ENCODE assay signal across 8 cellular contexts in the genomic region with DNA sequence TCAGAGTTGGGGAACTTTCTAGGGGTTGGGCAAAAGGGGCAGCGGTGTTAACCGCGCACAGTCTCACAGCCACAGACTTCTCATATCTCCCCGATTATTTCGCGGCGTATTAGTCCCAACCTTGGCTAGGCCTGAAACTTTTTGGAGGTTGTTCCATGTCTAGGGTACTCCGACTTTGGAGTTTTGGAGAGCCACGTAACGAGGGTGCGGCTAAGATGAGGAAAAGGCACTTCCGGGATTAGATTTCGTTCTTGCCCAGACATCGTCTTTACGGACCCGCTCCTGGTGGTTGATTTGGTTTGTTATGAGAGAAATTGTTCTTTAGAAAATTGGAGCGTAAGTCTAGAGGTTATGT. TPM values are rescaled to one million over a fixed set of nuclear protein-coding genes. Genes with fewer than 3 reads are reported as not detected.
DNase-seq lines count a peak whose midpoint lies in the region; ATAC-seq and TF ChIP-seq lines count a peak whose summit lies in the region.

No MANE protein-coding gene starts in this region.

- TF ChIP-seq CTCF in OCI-LY1 (IDR thresholded peaks at IDR 0.05; ENCODE audit: low read length) (no peak), vagina (IDR thresholded peaks at IDR 0.05) (no peak)

- H3K27ac ChIP-seq in OCI-LY1 (ENCODE audit: low read depth, low read length, poor library complexity, severe bottlenecking): peak overlapping the region; percentile 39
- peak overlapping the region; percentile 34 for H3K27ac ChIP-seq in mesenchymal stem cell (ENCODE audit: low read length, poor library complexity, severe bottlenecking)
- H3K27ac ChIP-seq in vagina: peak overlapping the region; percentile 77

- no peak for TF ChIP-seq POLR2A in vagina (IDR thresholded peaks at IDR 0.05)

- H3K4me3 ChIP-seq in OCI-LY1 (ENCODE audit: low read depth, low read length, poor library complexity, severe bottlenecking) (peak overlapping the region; percentile 97), mesenchymal stem cell (ENCODE audit: insufficient read depth in 1 of 2, low read depth in 1 of 2, low read length in 2 of 2) (peak overlapping the region; percentile 83 to 89), vagina (peak overlapping the region; percentile 72 to 97)

- no peaks in the 10 kb centered on the region for H3K9me2 ChIP-seq in OCI-LY1 (ENCODE audit: low read depth, low read length)

- peaks cover 79% of the 10 kb centered on the region for H3K79me2 ChIP-seq in OCI-LY1 (ENCODE audit: insufficient read depth, low read length)

- H2AK5ac ChIP-seq in mesenchymal stem cell (ENCODE audit: low read length, severe bottlenecking): no peak overlapping the region

- H2AFZ ChIP-seq in OCI-LY1 (ENCODE audit: low read length): no peak overlapping the region
- H2AFZ ChIP-seq in mesenchymal stem cell (ENCODE audit: low read depth, low read length): peak overlapping the region; percentile 33

- H2BK12ac ChIP-seq in mesenchymal stem cell (ENCODE audit: low read length in 2 of 2): no peak overlapping the region

- peak overlapping the region; percentile 53 for H4K91ac ChIP-seq in mesenchymal stem cell (ENCODE audit: low read length)

- H3K18ac ChIP-seq in mesenchymal stem cell (ENCODE audit: low read depth in 1 of 2, low read length in 2 of 2): peak overlapping the region; percentile 37 to 81

- H2BK120ac ChIP-seq in mesenchymal stem cell (ENCODE audit: low read depth, low read length): peak overlapping the region; percentile 21

- H4K8ac ChIP-seq in mesenchymal stem cell (ENCODE audit: low read length): peak overlapping the region; percentile 89

- H3K79me1 ChIP-seq in mesenchymal stem cell (replicated peaks; ENCODE audit: low read length, poor library complexity, severe bottlenecking): no peaks in the 10 kb centered on the region

- peak overlapping the region in 1 of 2 experiments; percentile 83 for H3K23ac ChIP-seq in mesenchymal stem cell (ENCODE audit: low read length in 2 of 2)

- peak; percentile 10 to 11 for DNase-seq in activated CD4-positive, alpha-beta T cell treated with anti-CD3 and anti-CD28 coated beads for 4 hours
- no peak for DNase-seq in activated CD4-positive, alpha-beta T cell treated with anti-CD3 and anti-CD28 coated beads for 1 hour
- peak; percentile 28 for DNase-seq in central memory CD4-positive, alpha-beta T cell
- peak; percentile 68 for DNase-seq in mesenchymal stem cell
- no peak for DNase-seq in vagina (ENCODE audit: extremely low spot score in 2 of 2)
- DNase-seq in ecto neural progenitor cell (ENCODE audit: low spot score): no peak

- peak overlapping the region; percentile 74 for H2BK15ac ChIP-seq in mesenchymal stem cell (ENCODE audit: low read depth, poor library complexity, severe bottlenecking)

- no peaks in the 10 kb centered on the region; the same call in 1 of the 2 replicates for H4K20me1 ChIP-seq in OCI-LY1 (ENCODE audit: insufficient read depth, low read length)

- peak overlapping the region; percentile 95 for H3K4me2 ChIP-seq in OCI-LY1 (ENCODE audit: low read length)
- peak overlapping the region; percentile 87 for H3K4me2 ChIP-seq in mesenchymal stem cell (ENCODE audit: low read length, poor library complexity, severe bottlenecking)

- H3K4me1 ChIP-seq in OCI-LY1 (ENCODE audit: insufficient read depth, low read length, severe bottlenecking) (peaks cover 32% of the 10 kb centered on the region), mesenchymal stem cell (ENCODE audit: control insufficient read depth, insufficient read depth, low read depth, low read length) (peaks cover 7% of the 10 kb centered on the region), vagina (peaks cover 50% of the 10 kb centered on the region)

- 1% methylated on average over 17 of the region's 17 CpGs for WGBS in mesenchymal stem cell

- no peaks in the 10 kb centered on the region for H3F3A ChIP-seq in OCI-LY1 (ENCODE audit: insufficient read depth, low read length)

- H3K9me3 ChIP-seq in OCI-LY1 (ENCODE audit: low read length): no peaks in the 10 kb centered on the region
- H3K9me3 ChIP-seq in mesenchymal stem cell (ENCODE audit: control insufficient read depth, low read length): no peaks in the 10 kb centered on the region
- H3K9me3 ChIP-seq in vagina: no peaks in the 10 kb centered on the region

- no peak overlapping the region for H3K14ac ChIP-seq in mesenchymal stem cell (ENCODE audit: low read length in 2 of 2)

- peak overlapping the region; percentile 13 to 20 for H3K4ac ChIP-seq in mesenchymal stem cell (ENCODE audit: low read depth in 1 of 2, low read length in 2 of 2)

- H2BK5ac ChIP-seq in mesenchymal stem cell (ENCODE audit: low read depth, low read length, poor library complexity, severe bottlenecking): no peak overlapping the region

- H3K36me3 ChIP-seq in OCI-LY1 (ENCODE audit: insufficient read depth, low read length) (no peaks in the 10 kb centered on the region; the same call in 1 of the 2 replicates), mesenchymal stem cell (ENCODE audit: control insufficient read depth in 1 of 2, insufficient read depth in 2 of 2, low read depth in 1 of 2, low read length in 2 of 2) (peaks cover 0 to 4% of the 10 kb centered on the region in 2 experiments), vagina (no peaks in the 10 kb centered on the region)

- H3K27me3 ChIP-seq in OCI-LY1 (ENCODE audit: insufficient read depth, low read length) (no peaks in the 10 kb centered on the region), mesenchymal stem cell (ENCODE audit: control insufficient read depth in 1 of 2, insufficient read depth in 1 of 2, low read length in 2 of 2) (no peaks in the 10 kb centered on the region), vagina (no peaks in the 10 kb centered on the region)

- no peak for ATAC-seq in GM18870 (IDR thresholded peaks at IDR 0.05; ENCODE audit: unreplicated experiment)

- H3K9ac ChIP-seq in OCI-LY1 (ENCODE audit: low read length) (peak overlapping the region; percentile 87), mesenchymal stem cell (ENCODE audit: low read length) (peak overlapping the region; percentile 93)

- intact Hi-C loops in vagina (cut with DNase I): no loop called here

RNA-seq across cellular contexts. Expression of gene CCNK, which starts 0.5 kb away (rescaled TPM):
- polyA plus RNA-seq in mesenchymal stem cell (2013, experiment 1 of 2): 60.7 TPM
- polyA plus RNA-seq in mesenchymal stem cell (2013, experiment 2 of 2): 59.2 TPM
- total RNA-seq in vagina: 27.5 TPM

RNA-seq across cellular contexts. Expression of gene SETD3, which starts 1.1 kb away (rescaled TPM):
- polyA plus RNA-seq in mesenchymal stem cell (2013, experiment 1 of 2): 32.0 TPM
- polyA plus RNA-seq in mesenchymal stem cell (2013, experiment 2 of 2): 31.1 TPM
- 49.8 TPM for total RNA-seq in vagina

Comparison
In these comparisons a context has a peak if more than half of its experiments do, and no peak if none do; other contexts are left out.
1. DNase-seq: peak in activated CD4-positive, alpha-beta T cell treated with anti-CD3 and anti-CD28 coated beads for 4 hours (2 of 2), central memory CD4-positive, alpha-beta T cell (single experiment) and mesenchymal stem cell (single experiment); none in activated CD4-positive, alpha-beta T cell treated with anti-CD3 and anti-CD28 coated beads for 1 hour (single experiment), vagina (0 of 2) and ecto neural progenitor cell (single experiment).
2. Peak in every context shown above with its lines, with median percentiles within 50 percentile points of each other: H3K27ac ChIP-seq and H3K4me3 ChIP-seq.